1 cellular context compared by ENCODE assay signal in genomic region chr13:74217816-74218215, GRCh38.
TF ChIP-seq lines count a peak whose summit lies in the region.

No MANE protein-coding gene starts in this region.

TF ChIP-seq in GM23338, 12 proteins besides CTCF, POLR2A, EP300 and RAD21 (continued from another document):
- TF ChIP-seq, protein P1, sequence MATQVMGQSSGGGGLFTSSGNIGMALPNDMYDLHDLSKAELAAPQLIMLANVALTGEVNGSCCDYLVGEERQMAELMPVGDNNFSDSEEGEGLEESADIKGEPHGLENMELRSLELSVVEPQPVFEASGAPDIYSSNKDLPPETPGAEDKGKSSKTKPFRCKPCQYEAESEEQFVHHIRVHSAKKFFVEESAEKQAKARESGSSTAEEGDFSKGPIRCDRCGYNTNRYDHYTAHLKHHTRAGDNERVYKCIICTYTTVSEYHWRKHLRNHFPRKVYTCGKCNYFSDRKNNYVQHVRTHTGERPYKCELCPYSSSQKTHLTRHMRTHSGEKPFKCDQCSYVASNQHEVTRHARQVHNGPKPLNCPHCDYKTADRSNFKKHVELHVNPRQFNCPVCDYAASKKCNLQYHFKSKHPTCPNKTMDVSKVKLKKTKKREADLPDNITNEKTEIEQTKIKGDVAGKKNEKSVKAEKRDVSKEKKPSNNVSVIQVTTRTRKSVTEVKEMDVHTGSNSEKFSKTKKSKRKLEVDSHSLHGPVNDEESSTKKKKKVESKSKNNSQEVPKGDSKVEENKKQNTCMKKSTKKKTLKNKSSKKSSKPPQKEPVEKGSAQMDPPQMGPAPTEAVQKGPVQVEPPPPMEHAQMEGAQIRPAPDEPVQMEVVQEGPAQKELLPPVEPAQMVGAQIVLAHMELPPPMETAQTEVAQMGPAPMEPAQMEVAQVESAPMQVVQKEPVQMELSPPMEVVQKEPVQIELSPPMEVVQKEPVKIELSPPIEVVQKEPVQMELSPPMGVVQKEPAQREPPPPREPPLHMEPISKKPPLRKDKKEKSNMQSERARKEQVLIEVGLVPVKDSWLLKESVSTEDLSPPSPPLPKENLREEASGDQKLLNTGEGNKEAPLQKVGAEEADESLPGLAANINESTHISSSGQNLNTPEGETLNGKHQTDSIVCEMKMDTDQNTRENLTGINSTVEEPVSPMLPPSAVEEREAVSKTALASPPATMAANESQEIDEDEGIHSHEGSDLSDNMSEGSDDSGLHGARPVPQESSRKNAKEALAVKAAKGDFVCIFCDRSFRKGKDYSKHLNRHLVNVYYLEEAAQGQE (IDR thresholded peaks at IDR 0.05; ENCODE audit: unreplicated experiment), result no peak
- TF ChIP-seq ZNF331 (CRISPR knock-in tag; IDR thresholded peaks at IDR 0.05; ENCODE audit: low read depth), result no peak
- TF ChIP-seq POLR2AphosphoS5 (IDR thresholded peaks at IDR 0.05; ENCODE audit: low read depth), result no peak
- TF ChIP-seq, protein P2, sequence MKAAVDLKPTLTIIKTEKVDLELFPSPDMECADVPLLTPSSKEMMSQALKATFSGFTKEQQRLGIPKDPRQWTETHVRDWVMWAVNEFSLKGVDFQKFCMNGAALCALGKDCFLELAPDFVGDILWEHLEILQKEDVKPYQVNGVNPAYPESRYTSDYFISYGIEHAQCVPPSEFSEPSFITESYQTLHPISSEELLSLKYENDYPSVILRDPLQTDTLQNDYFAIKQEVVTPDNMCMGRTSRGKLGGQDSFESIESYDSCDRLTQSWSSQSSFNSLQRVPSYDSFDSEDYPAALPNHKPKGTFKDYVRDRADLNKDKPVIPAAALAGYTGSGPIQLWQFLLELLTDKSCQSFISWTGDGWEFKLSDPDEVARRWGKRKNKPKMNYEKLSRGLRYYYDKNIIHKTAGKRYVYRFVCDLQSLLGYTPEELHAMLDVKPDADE (IDR thresholded peaks at IDR 0.05), result no peak
- no peak for TF ChIP-seq JUNB (IDR thresholded peaks at IDR 0.05; ENCODE audit: unreplicated experiment)
- no peak for TF ChIP-seq EZH2phosphoT487 (IDR thresholded peaks at IDR 0.05; ENCODE audit: unreplicated experiment)
- TF ChIP-seq, protein P3, sequence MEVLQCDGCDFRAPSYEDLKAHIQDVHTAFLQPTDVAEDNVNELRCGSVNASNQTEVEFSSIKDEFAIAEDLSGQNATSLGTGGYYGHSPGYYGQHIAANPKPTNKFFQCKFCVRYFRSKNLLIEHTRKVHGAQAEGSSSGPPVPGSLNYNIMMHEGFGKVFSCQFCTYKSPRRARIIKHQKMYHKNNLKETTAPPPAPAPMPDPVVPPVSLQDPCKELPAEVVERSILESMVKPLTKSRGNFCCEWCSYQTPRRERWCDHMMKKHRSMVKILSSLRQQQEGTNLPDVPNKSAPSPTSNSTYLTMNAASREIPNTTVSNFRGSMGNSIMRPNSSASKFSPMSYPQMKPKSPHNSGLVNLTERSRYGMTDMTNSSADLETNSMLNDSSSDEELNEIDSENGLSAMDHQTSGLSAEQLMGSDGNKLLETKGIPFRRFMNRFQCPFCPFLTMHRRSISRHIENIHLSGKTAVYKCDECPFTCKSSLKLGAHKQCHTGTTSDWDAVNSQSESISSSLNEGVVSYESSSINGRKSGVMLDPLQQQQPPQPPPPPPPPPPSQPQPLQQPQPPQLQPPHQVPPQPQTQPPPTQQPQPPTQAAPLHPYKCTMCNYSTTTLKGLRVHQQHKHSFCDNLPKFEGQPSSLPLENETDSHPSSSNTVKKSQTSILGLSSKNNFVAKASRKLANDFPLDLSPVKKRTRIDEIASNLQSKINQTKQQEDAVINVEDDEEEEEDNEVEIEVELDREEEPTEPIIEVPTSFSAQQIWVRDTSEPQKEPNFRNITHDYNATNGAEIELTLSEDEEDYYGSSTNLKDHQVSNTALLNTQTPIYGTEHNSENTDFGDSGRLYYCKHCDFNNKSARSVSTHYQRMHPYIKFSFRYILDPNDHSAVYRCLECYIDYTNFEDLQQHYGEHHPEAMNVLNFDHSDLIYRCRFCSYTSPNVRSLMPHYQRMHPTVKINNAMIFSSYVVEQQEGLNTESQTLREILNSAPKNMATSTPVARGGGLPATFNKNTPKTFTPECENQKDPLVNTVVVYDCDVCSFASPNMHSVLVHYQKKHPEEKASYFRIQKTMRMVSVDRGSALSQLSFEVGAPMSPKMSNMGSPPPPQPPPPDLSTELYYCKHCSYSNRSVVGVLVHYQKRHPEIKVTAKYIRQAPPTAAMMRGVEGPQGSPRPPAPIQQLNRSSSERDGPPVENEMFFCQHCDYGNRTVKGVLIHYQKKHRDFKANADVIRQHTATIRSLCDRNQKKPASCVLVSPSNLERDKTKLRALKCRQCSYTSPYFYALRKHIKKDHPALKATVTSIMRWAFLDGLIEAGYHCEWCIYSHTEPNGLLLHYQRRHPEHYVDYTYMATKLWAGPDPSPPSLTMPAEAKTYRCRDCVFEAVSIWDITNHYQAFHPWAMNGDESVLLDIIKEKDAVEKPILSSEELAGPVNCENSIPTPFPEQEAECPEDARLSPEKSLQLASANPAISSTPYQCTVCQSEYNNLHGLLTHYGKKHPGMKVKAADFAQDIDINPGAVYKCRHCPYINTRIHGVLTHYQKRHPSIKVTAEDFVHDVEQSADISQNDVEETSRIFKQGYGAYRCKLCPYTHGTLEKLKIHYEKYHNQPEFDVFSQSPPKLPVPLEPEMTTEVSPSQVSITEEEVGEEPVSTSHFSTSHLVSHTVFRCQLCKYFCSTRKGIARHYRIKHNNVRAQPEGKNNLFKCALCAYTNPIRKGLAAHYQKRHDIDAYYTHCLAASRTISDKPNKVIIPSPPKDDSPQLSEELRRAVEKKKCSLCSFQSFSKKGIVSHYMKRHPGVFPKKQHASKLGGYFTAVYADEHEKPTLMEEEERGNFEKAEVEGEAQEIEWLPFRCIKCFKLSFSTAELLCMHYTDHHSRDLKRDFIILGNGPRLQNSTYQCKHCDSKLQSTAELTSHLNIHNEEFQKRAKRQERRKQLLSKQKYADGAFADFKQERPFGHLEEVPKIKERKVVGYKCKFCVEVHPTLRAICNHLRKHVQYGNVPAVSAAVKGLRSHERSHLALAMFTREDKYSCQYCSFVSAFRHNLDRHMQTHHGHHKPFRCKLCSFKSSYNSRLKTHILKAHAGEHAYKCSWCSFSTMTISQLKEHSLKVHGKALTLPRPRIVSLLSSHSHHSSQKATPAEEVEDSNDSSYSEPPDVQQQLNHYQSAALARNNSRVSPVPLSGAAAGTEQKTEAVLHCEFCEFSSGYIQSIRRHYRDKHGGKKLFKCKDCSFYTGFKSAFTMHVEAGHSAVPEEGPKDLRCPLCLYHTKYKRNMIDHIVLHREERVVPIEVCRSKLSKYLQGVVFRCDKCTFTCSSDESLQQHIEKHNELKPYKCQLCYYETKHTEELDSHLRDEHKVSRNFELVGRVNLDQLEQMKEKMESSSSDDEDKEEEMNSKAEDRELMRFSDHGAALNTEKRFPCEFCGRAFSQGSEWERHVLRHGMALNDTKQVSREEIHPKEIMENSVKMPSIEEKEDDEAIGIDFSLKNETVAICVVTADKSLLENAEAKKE (CRISPR knock-in tag; IDR thresholded peaks at IDR 0.05), result no peak
- TF ChIP-seq NANOG (IDR thresholded peaks at IDR 0.05; ENCODE audit: borderline replicate concordance), result no peak
- TF ChIP-seq ZNF114 (CRISPR knock-in tag; IDR thresholded peaks at IDR 0.05), result no peak
- no peak for TF ChIP-seq EZH2 (IDR thresholded peaks at IDR 0.05; ENCODE audit: low read depth, unreplicated experiment)
- no peak for TF ChIP-seq CREB1 (CRISPR knock-in tag; IDR thresholded peaks at IDR 0.05; ENCODE audit: low read depth)
TF ChIP-seq in GM23338: peak in this region for 0.
